8 cellular contexts compared by ENCODE assay signal in the genomic region with DNA sequence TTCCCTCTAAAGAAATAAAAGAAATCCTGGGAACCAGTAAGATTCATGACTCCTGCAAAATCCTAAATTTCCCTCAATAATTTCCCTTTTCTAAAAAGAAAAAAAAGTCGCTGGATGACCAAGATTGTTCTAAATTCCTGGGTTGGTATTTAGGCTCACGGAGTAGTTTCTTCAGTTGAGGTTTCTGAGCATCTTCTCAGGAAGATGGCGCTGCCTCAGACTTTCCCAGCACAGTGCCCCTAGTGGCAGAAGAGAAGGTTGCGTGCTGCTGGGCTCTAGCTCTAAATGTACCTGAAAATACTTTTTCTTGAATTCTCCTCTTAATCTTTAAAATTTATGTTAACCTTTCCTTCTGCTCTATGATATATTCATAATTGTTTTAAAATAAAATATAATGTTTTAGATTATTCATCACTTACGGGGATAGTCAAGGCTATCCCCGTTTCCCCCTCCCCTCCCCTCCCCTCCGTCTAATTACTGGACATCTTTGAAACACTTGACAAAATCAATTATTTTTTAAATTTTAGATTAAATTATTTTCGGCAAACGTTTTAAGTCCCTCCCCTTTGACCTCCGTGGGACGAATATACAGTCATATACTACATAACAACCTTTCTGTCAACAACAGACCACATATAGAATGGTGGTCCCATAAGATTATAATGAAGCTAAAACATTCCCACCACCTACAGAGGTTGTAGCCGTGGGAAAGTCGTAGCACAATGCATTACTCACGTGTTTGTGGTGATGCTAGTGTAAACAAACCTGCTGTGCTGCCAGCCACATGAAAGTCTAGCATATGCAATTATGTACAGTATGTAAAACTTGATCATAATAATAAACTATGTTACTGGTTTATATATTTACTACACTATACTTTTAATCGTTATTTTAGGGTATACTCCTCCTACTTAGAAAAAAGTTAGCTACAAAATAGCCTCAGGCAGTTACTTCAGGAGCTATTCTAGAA. TPM values are rescaled to one million over a fixed set of nuclear protein-coding genes. Genes with fewer than 3 reads are reported as not detected.
DNase-seq lines count a peak whose midpoint lies in the region; ATAC-seq and TF ChIP-seq lines count a peak whose summit lies in the region.

No MANE protein-coding gene starts in this region.

- H3K27me3 Mint-ChIP-seq in naive thymus-derived CD8-positive, alpha-beta T cell: no peaks in the 10 kb centered on the region

- H3K27ac ChIP-seq in heart left ventricle (peak overlapping the region in 1 of 12 donors; percentile 6), suprapubic skin (no peak overlapping the region)

- ATAC-seq in heart left ventricle (no peak), Right ventricle myocardium inferior (no peak)
- peak; percentile 57 to 66 for ATAC-seq in naive thymus-derived CD8-positive, alpha-beta T cell

- WGBS in heart left ventricle, 4 donors: 64 to 75% (median 72%) methylated on average over 15 of the region's 15 CpGs
- 73% methylated on average over 15 of the region's 15 CpGs for WGBS in suprapubic skin

- H3K36me3 Mint-ChIP-seq in naive thymus-derived CD8-positive, alpha-beta T cell: no peaks in the 10 kb centered on the region

- peaks cover 0 to 3% (median 0%) of the 10 kb centered on the region in 9 donors for H3K9me3 Mint-ChIP-seq in naive thymus-derived CD8-positive, alpha-beta T cell

- no peak overlapping the region for H3K4me3 Mint-ChIP-seq in naive thymus-derived CD8-positive, alpha-beta T cell

- H3K4me3 ChIP-seq in heart left ventricle (no peak overlapping the region), LNCaP clone FGC (ENCODE audit: low read depth, low read length) (no peak overlapping the region), choroid plexus epithelial cell (ENCODE audit: low read depth, low read length) (no peak overlapping the region), suprapubic skin (no peak overlapping the region)

- no peak for TF ChIP-seq EP300 in suprapubic skin (IDR thresholded peaks at IDR 0.05)

- TF ChIP-seq CTCF in heart left ventricle (IDR thresholded peaks at IDR 0.05): peak; percentile 57 to 84 (median 72)
- TF ChIP-seq CTCF in LNCaP clone FGC (IDR thresholded peaks at IDR 0.05; ENCODE audit: control insufficient read depth, extremely low read depth, insufficient read depth): peak; percentile 97
- peak; percentile 96 for TF ChIP-seq CTCF in choroid plexus epithelial cell (conservative IDR thresholded peaks at IDR 0.05; ENCODE audit: low read depth, low read length)
- peak; percentile 38 to 79 for TF ChIP-seq CTCF in suprapubic skin (IDR thresholded peaks at IDR 0.05)

- TF ChIP-seq POLR2A in heart left ventricle (IDR thresholded peaks at IDR 0.05) (no peak), suprapubic skin (IDR thresholded peaks at IDR 0.05) (no peak)

- DNase-seq in heart left ventricle (no peak), Right ventricle myocardium inferior (ENCODE audit: missing footprints) (no peak), LNCaP clone FGC (ENCODE audit: low read depth) (peak; percentile 11), choroid plexus epithelial cell (ENCODE audit: low read depth) (peak; percentile 77), suprapubic skin (ENCODE audit: low spot score in 2 of 2) (no peak), DMS153 treated with DMSO at 0.1 percent for 48 hours (lab: John Stamatoyannopoulos, UW; ENCODE audit: unreplicated experiment) (no peak)
- peak; percentile 69 for DNase-seq in activated CD4-positive, CD25-positive, alpha-beta regulatory T cell treated with anti-CD3 and anti-CD28 coated beads, Interleukin-2, amount 50 U/mL, for 72 hours
- peak; percentile 21 to 69 (median 46) for DNase-seq in naive thymus-derived CD8-positive, alpha-beta T cell

- no peaks in the 10 kb centered on the region for H3K36me3 ChIP-seq in heart left ventricle
- no peaks in the 10 kb centered on the region for H3K36me3 ChIP-seq in suprapubic skin

- H3K27me3 ChIP-seq in heart left ventricle (no peaks in the 10 kb centered on the region), suprapubic skin (no peaks in the 10 kb centered on the region)

- H3K4me1 ChIP-seq in heart left ventricle (peaks cover 0 to 35% (median 3%) of the 10 kb centered on the region in 12 donors), suprapubic skin (peaks cover 32% of the 10 kb centered on the region)

- peaks cover 0 to 1% (median 0%) of the 10 kb centered on the region in 4 donors for H3K4me1 Mint-ChIP-seq in naive thymus-derived CD8-positive, alpha-beta T cell

- no peaks in the 10 kb centered on the region for H3K9me3 ChIP-seq in heart left ventricle
- H3K9me3 ChIP-seq in suprapubic skin: no peaks in the 10 kb centered on the region

- H3K27ac Mint-ChIP-seq in naive thymus-derived CD8-positive, alpha-beta T cell: no peak overlapping the region

- intact Hi-C loops in heart left ventricle (cut with DNase I): loop anchor here in 4 of 10 donors (10.0 kb wide), 3 partner anchors 117 to 243 kb away; no protein-coding TSS in a partner anchor
- intact Hi-C loops in Right ventricle myocardium inferior (cut with DNase I): loop anchor here (2.0 kb wide), 1 partner anchor 39 kb away; no protein-coding TSS in a partner anchor

- POLR2A ChIA-PET in naive thymus-derived CD8-positive, alpha-beta T cell (lab: Charles Lee): no interaction called here

RNA-seq across cellular contexts. Expression of gene GATB, which starts 41.0 kb away (rescaled TPM):
- total RNA-seq in heart left ventricle (100 to 1,000 TPM in 2 of 9 donors, 10 to 100 TPM in 7; 60.7 to 122 (median 83.4) TPM), Right ventricle myocardium inferior (171 TPM), suprapubic skin (10 to 100 TPM; 34.3 to 66.3 (median 47.2) TPM)
- polyA plus RNA-seq in heart left ventricle: 100 to 1,000 TPM in 1 of 2 donors, 10 to 100 TPM in 1; 32.8 to 182 TPM
- 10 to 100 TPM; 11.9 to 13.5 TPM for total RNA-seq in naive thymus-derived CD8-positive, alpha-beta T cell
- 10 to 100 TPM in 2 of 3 donors, 1 to 10 TPM in 1; 8.9 to 16.3 (median 15.6) TPM for polyA plus RNA-seq in naive thymus-derived CD8-positive, alpha-beta T cell

Comparison
In these comparisons a context has a peak if more than half of its experiments do, and no peak if none do; other contexts are left out.
1. ATAC-seq: peak in naive thymus-derived CD8-positive, alpha-beta T cell (2 of 2); none in heart left ventricle (0 of 4) and Right ventricle myocardium inferior (single experiment).
2. DNase-seq: peak in LNCaP clone FGC (single experiment), activated CD4-positive, CD25-positive, alpha-beta regulatory T cell treated with anti-CD3 and anti-CD28 coated beads, Interleukin-2, amount 50 U/mL, for 72 hours (single experiment), choroid plexus epithelial cell (single experiment) and naive thymus-derived CD8-positive, alpha-beta T cell (10 of 10); none in heart left ventricle (0 of 5), Right ventricle myocardium inferior (single experiment), suprapubic skin (0 of 2) and DMS153 treated with DMSO at 0.1 percent for 48 hours (single experiment).
3. Peak in every context shown above with its lines, with median percentiles within 50 percentile points of each other: CTCF ChIP-seq.